Comparison of ENCODE assay signal across 9 cellular contexts in genomic region chr11:48109046-48109666, GRCh38.
DNase-seq lines count a peak whose midpoint lies in the region; ATAC-seq and TF ChIP-seq lines count a peak whose summit lies in the region.
"Had no signal": no experiment of that assay in that cellular context is flagged by ENCODE, and none has a peak within 500 bp of the region (broad histone marks: within the 10 kb centered on the region; RNA-seq: fewer than 3 reads in every experiment).

No MANE protein-coding gene starts in this region.

- peak overlapping the region; percentile 40 to 83 (median 77) for H3K4me3 Mint-ChIP-seq in CD4-positive, CD25-positive, alpha-beta regulatory T cell
- H3K4me3 Mint-ChIP-seq in GM23338 = no peak overlapping the region

- H3K79me2 ChIP-seq in GM23338 (replicated peaks; ENCODE audit: insufficient read depth) = no peaks in the 10 kb centered on the region
- H3K79me2 ChIP-seq in smooth muscle cell (ENCODE audit: low read depth) = no peaks in the 10 kb centered on the region

- TF ChIP-seq CTCF in GM23338 (conservative IDR thresholded peaks at IDR 0.05; ENCODE audit: low read depth in 2 of 2) (peak in 1 of 2 experiments; percentile 25; a peak in 1 of 4 replicates), smooth muscle cell (IDR thresholded peaks at IDR 0.05; ENCODE audit: borderline replicate concordance, insufficient read depth, poor library complexity, severe bottlenecking) (peak; percentile 37)

- H3K27me3 ChIP-seq in CD4-positive, CD25-positive, alpha-beta regulatory T cell (ENCODE audit: control insufficient read depth, insufficient read depth, low read length) = no peaks in the 10 kb centered on the region
- H3K27me3 ChIP-seq in GM23338 (ENCODE audit: insufficient read depth) = no peaks in the 10 kb centered on the region
- no peaks in the 10 kb centered on the region for H3K27me3 ChIP-seq in smooth muscle cell (ENCODE audit: low read depth)
- H3K27me3 ChIP-seq: SJCRH30 had no signal

- peaks cover 51% of the 10 kb centered on the region for H3K4me1 ChIP-seq in CD4-positive, CD25-positive, alpha-beta regulatory T cell (ENCODE audit: control insufficient read depth, insufficient read depth, low read length, poor library complexity, severe bottlenecking)
- H3K4me1 ChIP-seq in GM23338 (ENCODE audit: insufficient read depth) = peaks cover 9% of the 10 kb centered on the region
- peaks cover 10% of the 10 kb centered on the region for H3K4me1 ChIP-seq in smooth muscle cell (ENCODE audit: low read depth)

- H3K4me3 ChIP-seq in CD4-positive, CD25-positive, alpha-beta regulatory T cell (ENCODE audit: low read depth, low read length) = peak overlapping the region; percentile 91
- H3K4me3 ChIP-seq in GM23338 (no peak overlapping the region), smooth muscle cell (peak overlapping the region; percentile 31)

- H3K9me3 Mint-ChIP-seq in CD4-positive, CD25-positive, alpha-beta regulatory T cell = no peaks in the 10 kb centered on the region
- H3K9me3 Mint-ChIP-seq in GM23338 = no peaks in the 10 kb centered on the region

- H3K27ac ChIP-seq in CD4-positive, CD25-positive, alpha-beta regulatory T cell (ENCODE audit: insufficient read depth, low read length, poor library complexity, severe bottlenecking) = peak overlapping the region; percentile 81
- H3K27ac ChIP-seq in GM23338 (ENCODE audit: low read depth) (peak overlapping the region; percentile 63; the same call in 1 of the 2 replicates), smooth muscle cell (ENCODE audit: low read depth) (no peak overlapping the region)
- H3K27ac ChIP-seq: SJCRH30 had no signal

- peak in 2 of 3 donors; percentile 48 to 71 for DNase-seq in CD4-positive, CD25-positive, alpha-beta regulatory T cell
- DNase-seq in GM23338 (ENCODE audit: low spot score) (no peak), NCI-H524 (lab: John Stamatoyannopoulos, UW) (peak; percentile 57 to 85), amniotic epithelial cell (ENCODE audit: low read depth) (peak; percentile 55), hepatic stellate cell (ENCODE audit: low spot score) (peak; percentile 46), smooth muscle cell (lab: John Stamatoyannopoulos, UW; ENCODE audit: unreplicated experiment) (no peak), amniotic stem cell (lab: John Stamatoyannopoulos, UW) (no peak)

- H3K9me3 ChIP-seq in CD4-positive, CD25-positive, alpha-beta regulatory T cell (ENCODE audit: control insufficient read depth in 2 of 2, low read length in 2 of 2) = peaks cover 0 to 2% of the 10 kb centered on the region in 2 experiments
- H3K9me3 ChIP-seq in smooth muscle cell (replicated peaks; ENCODE audit: low read depth) = no peaks in the 10 kb centered on the region
- H3K9me3 ChIP-seq: SJCRH30 had no signal

- 0 out of 2 replicates have a peak overlapping the region, but pooled peaks have one; percentile 47 for H3K4me2 ChIP-seq in GM23338
- H3K4me2 ChIP-seq in smooth muscle cell = peak overlapping the region; percentile 71

- H4K20me1 ChIP-seq in GM23338 (replicated peaks; ENCODE audit: insufficient read depth) (no peaks in the 10 kb centered on the region), smooth muscle cell (ENCODE audit: low read depth) (peaks cover 3% of the 10 kb centered on the region)

- peak in 1 of 2 donors; percentile 25 for ATAC-seq in CD4-positive, CD25-positive, alpha-beta regulatory T cell (ENCODE audit: low read depth in 2 of 2)
- ATAC-seq in GM23338 (peak; percentile 15; the same call in 1 of the 3 replicates), GM21529 (IDR thresholded peaks at IDR 0.05; ENCODE audit: unreplicated experiment) (no peak)

- H3K4me1 Mint-ChIP-seq in CD4-positive, CD25-positive, alpha-beta regulatory T cell = peaks cover 29 to 60% (median 48%) of the 10 kb centered on the region in 4 donors
- peaks cover 26% of the 10 kb centered on the region for H3K4me1 Mint-ChIP-seq in GM23338

- no peaks in the 10 kb centered on the region for H3K9me2 ChIP-seq in GM23338 (ENCODE audit: insufficient read depth)

- H3K9ac ChIP-seq in smooth muscle cell (ENCODE audit: low read depth) = no peak overlapping the region

- peaks cover 4% of the 10 kb centered on the region; the same call in 1 of the 2 replicates for H3F3A ChIP-seq in GM23338 (replicated peaks; ENCODE audit: low read depth)
- H3F3A ChIP-seq in smooth muscle cell (ENCODE audit: low read depth) = no peaks in the 10 kb centered on the region

- H3K36me3 Mint-ChIP-seq in CD4-positive, CD25-positive, alpha-beta regulatory T cell = peaks cover 18% of the 10 kb centered on the region
- H3K36me3 Mint-ChIP-seq in GM23338 (ENCODE audit: low read depth) = peaks cover 2% of the 10 kb centered on the region; the same call in 1 of the 3 replicates

- H3K27ac Mint-ChIP-seq in CD4-positive, CD25-positive, alpha-beta regulatory T cell = peak overlapping the region; percentile 87 to 96 (median 93)
- peak overlapping the region; percentile 2; the same call in 1 of the 2 replicates for H3K27ac Mint-ChIP-seq in GM23338

- H2AFZ ChIP-seq in GM23338 (no peak overlapping the region), smooth muscle cell (ENCODE audit: low read depth) (no peak overlapping the region)

- H3K27me3 Mint-ChIP-seq in CD4-positive, CD25-positive, alpha-beta regulatory T cell = no peaks in the 10 kb centered on the region
- peaks cover 6% of the 10 kb centered on the region for H3K27me3 Mint-ChIP-seq in GM23338 (ENCODE audit: insufficient read depth, low read depth, poor library complexity)

- 87% methylated on average over 5 of the region's 5 CpGs for WGBS in smooth muscle cell (ENCODE audit: low lambda C conversion rate)

- H3K36me3 ChIP-seq in CD4-positive, CD25-positive, alpha-beta regulatory T cell (ENCODE audit: control insufficient read depth, insufficient read depth, low read length) = peaks cover 19% of the 10 kb centered on the region
- no peaks in the 10 kb centered on the region for H3K36me3 ChIP-seq in GM23338 (ENCODE audit: insufficient read depth)
- H3K36me3 ChIP-seq in smooth muscle cell (ENCODE audit: low read depth) = no peaks in the 10 kb centered on the region
- H3K36me3 ChIP-seq: SJCRH30 had no signal

TF ChIP-seq in GM23338, 12 proteins besides CTCF, POLR2A, EP300 and RAD21 (continues in another document):
- TF ChIP-seq EZH2 (IDR thresholded peaks at IDR 0.05; ENCODE audit: low read depth, unreplicated experiment) (no peak), STAT1 (IDR thresholded peaks at IDR 0.05; ENCODE audit: unreplicated experiment) (no peak), NANOG (IDR thresholded peaks at IDR 0.05; ENCODE audit: borderline replicate concordance) (no peak), ETS1 (IDR thresholded peaks at IDR 0.05) (no peak), ZNF114 (CRISPR knock-in tag; IDR thresholded peaks at IDR 0.05) (no peak), REST (IDR thresholded peaks at IDR 0.05; ENCODE audit: unreplicated experiment) (no peak), CREB1 (CRISPR knock-in tag; IDR thresholded peaks at IDR 0.05; ENCODE audit: low read depth) (no peak), JUNB (IDR thresholded peaks at IDR 0.05; ENCODE audit: unreplicated experiment) (no peak), ZNF331 (CRISPR knock-in tag; IDR thresholded peaks at IDR 0.05; ENCODE audit: low read depth) (no peak)

Comparison
In these comparisons a context has a peak if more than half of its experiments do, and no peak if none do; other contexts are left out.
1. DNase-seq: peak in CD4-positive, CD25-positive, alpha-beta regulatory T cell (2 of 3), NCI-H524 (2 of 2), amniotic epithelial cell (single experiment) and hepatic stellate cell (single experiment); none in GM23338 (single experiment), smooth muscle cell (single experiment) and amniotic stem cell (single experiment).